1 cellular context compared by ENCODE assay signal in the genomic region with DNA sequence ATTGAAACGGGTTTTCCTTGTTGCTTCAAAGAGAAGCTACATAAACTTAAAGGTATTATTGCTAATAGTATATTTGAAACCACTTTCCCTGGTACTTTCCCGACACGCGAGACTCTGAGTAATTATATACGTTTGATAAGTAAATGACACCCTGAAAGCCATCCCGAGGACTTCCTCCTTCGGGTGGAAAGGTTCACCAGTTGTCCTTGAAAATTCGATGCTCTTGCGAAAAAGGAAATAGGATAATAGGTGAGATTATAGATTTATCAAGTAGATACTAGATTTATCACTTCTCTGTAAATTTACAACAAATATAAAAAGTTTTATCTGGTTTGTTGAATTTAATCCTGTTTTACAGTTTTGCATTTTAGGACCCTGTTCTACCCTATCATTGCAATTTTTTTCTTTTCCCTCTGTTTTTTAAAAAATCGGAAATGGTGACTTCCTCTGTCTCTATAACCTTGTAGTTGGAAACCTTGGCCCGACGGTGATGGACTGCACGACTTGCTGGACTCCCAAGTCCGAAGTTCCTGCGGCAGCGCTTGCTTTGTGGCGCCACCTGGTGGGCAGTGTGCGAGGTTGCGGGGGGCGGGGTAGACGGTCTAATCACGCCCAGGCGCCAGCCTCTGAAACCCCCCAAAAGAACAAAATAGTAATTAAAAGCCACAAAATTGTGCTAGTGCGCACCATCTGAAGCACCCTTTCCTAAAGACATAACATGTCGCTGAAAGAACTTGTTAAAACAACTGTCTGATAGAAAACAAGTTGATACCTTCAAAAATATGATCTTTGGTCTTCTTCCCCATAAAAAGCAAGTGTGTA.
A peak's percentile ranks its signal among the peaks of the same experiment; 100 is the strongest.
TF ChIP-seq lines count a peak whose summit lies in the region.

No MANE protein-coding gene starts in this region.

TF ChIP-seq in HepG2, 621 proteins besides CTCF, POLR2A, EP300 and RAD21 (continued from another document):
- TF ChIP-seq, protein P1, sequence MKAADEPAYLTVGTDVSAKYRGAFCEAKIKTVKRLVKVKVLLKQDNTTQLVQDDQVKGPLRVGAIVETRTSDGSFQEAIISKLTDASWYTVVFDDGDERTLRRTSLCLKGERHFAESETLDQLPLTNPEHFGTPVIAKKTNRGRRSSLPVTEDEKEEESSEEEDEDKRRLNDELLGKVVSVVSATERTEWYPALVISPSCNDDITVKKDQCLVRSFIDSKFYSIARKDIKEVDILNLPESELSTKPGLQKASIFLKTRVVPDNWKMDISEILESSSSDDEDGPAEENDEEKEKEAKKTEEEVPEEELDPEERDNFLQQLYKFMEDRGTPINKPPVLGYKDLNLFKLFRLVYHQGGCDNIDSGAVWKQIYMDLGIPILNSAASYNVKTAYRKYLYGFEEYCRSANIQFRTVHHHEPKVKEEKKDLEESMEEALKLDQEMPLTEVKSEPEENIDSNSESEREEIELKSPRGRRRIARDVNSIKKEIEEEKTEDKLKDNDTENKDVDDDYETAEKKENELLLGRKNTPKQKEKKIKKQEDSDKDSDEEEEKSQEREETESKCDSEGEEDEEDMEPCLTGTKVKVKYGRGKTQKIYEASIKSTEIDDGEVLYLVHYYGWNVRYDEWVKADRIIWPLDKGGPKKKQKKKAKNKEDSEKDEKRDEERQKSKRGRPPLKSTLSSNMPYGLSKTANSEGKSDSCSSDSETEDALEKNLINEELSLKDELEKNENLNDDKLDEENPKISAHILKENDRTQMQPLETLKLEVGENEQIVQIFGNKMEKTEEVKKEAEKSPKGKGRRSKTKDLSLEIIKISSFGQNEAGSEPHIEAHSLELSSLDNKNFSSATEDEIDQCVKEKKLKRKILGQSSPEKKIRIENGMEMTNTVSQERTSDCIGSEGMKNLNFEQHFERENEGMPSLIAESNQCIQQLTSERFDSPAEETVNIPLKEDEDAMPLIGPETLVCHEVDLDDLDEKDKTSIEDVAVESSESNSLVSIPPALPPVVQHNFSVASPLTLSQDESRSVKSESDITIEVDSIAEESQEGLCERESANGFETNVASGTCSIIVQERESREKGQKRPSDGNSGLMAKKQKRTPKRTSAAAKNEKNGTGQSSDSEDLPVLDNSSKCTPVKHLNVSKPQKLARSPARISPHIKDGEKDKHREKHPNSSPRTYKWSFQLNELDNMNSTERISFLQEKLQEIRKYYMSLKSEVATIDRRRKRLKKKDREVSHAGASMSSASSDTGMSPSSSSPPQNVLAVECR (CRISPR knock-in tag; IDR thresholded peaks at IDR 0.05; ENCODE audit: borderline replicate concordance) = no peak; the same call in 1 of the 2 replicates
- TF ChIP-seq CCAR2 (optimal IDR thresholded peaks at IDR 0.05; ENCODE audit: low read depth, low read length) (no peak), RBFOX2 (IDR thresholded peaks at IDR 0.05; ENCODE audit: low read depth, low read length) (no peak), TSC22D2 (CRISPR knock-in tag; IDR thresholded peaks at IDR 0.05; ENCODE audit: borderline replicate concordance) (peak; percentile 83; the same call in 1 of the 2 replicates), ZNF451 (CRISPR knock-in tag; IDR thresholded peaks at IDR 0.05) (no peak), ZNF205 (CRISPR knock-in tag; IDR thresholded peaks at IDR 0.05) (no peak; the same call in 1 of the 2 replicates), NFE2L1 (CRISPR knock-in tag; IDR thresholded peaks at IDR 0.05; ENCODE audit: borderline replicate concordance) (no peak), SKI (IDR thresholded peaks at IDR 0.05; ENCODE audit: partially characterized antibody) (peak; percentile 50), SRY (CRISPR knock-in tag; IDR thresholded peaks at IDR 0.05) (no peak), ZNF589 (CRISPR knock-in tag; conservative IDR thresholded peaks at IDR 0.05) (no peak), ZNF775 (CRISPR knock-in tag; IDR thresholded peaks at IDR 0.05; ENCODE audit: borderline replicate concordance) (no peak), ZNF17 (CRISPR knock-in tag; IDR thresholded peaks at IDR 0.05) (no peak), NR2C2 (CRISPR knock-in tag; IDR thresholded peaks at IDR 0.05; ENCODE audit: borderline replicate concordance) (no peak), ELF1 (CRISPR knock-in tag; IDR thresholded peaks at IDR 0.05) (peak; percentile 36; the same call in 1 of the 2 replicates), KLF11 (CRISPR knock-in tag; IDR thresholded peaks at IDR 0.05) (no peak), ZNF564 (CRISPR knock-in tag; IDR thresholded peaks at IDR 0.05) (no peak; the same call in 1 of the 2 replicates), BRD4 (CRISPR knock-in tag; IDR thresholded peaks at IDR 0.05) (no peak), NFYB (CRISPR knock-in tag; IDR thresholded peaks at IDR 0.05) (no peak), MEF2D (CRISPR knock-in tag; IDR thresholded peaks at IDR 0.05) (no peak), ZSCAN12 (CRISPR knock-in tag; IDR thresholded peaks at IDR 0.05) (no peak), KDM4B (CRISPR knock-in tag; IDR thresholded peaks at IDR 0.05) (peak; percentile 68; the same call in 1 of the 2 replicates)
- TF ChIP-seq, protein P2, sequence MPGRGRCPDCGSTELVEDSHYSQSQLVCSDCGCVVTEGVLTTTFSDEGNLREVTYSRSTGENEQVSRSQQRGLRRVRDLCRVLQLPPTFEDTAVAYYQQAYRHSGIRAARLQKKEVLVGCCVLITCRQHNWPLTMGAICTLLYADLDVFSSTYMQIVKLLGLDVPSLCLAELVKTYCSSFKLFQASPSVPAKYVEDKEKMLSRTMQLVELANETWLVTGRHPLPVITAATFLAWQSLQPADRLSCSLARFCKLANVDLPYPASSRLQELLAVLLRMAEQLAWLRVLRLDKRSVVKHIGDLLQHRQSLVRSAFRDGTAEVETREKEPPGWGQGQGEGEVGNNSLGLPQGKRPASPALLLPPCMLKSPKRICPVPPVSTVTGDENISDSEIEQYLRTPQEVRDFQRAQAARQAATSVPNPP (CRISPR knock-in tag; IDR thresholded peaks at IDR 0.05) = no peak
- TF ChIP-seq, protein P3, sequence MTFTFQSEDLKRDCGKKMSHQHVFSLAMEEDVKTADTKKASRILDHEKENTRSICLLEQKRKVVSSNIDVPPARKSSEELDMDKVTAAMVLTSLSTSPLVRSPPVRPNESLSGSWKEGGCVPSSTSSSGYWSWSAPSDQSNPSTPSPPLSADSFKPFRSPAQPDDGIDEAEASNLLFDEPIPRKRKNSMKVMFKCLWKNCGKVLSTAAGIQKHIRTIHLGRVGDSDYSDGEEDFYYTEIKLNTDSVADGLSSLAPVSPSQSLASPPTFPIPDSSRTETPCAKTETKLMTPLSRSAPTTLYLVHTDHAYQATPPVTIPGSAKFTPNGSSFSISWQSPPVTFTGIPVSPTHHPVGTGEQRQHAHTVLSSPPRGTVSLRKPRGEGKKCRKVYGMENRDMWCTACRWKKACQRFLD (CRISPR knock-in tag; IDR thresholded peaks at IDR 0.05; ENCODE audit: borderline replicate concordance) = no peak
- TF ChIP-seq, protein P4, sequence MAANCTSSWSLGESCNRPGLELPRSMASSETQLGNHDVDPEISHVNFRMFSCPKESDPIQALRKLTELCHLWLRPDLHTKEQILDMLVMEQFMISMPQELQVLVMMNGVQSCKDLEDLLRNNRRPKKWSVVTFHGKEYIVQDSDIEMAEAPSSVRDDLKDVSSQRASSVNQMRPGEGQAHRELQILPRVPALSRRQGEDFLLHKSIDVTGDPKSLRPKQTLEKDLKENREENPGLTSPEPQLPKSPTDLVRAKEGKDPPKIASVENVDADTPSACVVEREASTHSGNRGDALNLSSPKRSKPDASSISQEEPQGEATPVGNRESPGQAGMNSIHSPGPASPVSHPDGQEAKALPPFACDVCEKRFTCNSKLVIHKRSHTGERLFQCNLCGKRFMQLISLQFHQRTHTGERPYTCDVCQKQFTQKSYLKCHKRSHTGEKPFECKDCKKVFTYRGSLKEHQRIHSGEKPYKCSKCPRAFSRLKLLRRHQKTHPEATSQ (CRISPR knock-in tag; IDR thresholded peaks at IDR 0.05; ENCODE audit: borderline replicate concordance) = no peak
- TF ChIP-seq, protein P5, sequence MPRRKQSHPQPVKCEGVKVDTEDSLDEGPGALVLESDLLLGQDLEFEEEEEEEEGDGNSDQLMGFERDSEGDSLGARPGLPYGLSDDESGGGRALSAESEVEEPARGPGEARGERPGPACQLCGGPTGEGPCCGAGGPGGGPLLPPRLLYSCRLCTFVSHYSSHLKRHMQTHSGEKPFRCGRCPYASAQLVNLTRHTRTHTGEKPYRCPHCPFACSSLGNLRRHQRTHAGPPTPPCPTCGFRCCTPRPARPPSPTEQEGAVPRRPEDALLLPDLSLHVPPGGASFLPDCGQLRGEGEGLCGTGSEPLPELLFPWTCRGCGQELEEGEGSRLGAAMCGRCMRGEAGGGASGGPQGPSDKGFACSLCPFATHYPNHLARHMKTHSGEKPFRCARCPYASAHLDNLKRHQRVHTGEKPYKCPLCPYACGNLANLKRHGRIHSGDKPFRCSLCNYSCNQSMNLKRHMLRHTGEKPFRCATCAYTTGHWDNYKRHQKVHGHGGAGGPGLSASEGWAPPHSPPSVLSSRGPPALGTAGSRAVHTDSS (CRISPR knock-in tag; conservative IDR thresholded peaks at IDR 0.05) = no peak
